16 cellular contexts compared by ENCODE assay signal in the genomic region with DNA sequence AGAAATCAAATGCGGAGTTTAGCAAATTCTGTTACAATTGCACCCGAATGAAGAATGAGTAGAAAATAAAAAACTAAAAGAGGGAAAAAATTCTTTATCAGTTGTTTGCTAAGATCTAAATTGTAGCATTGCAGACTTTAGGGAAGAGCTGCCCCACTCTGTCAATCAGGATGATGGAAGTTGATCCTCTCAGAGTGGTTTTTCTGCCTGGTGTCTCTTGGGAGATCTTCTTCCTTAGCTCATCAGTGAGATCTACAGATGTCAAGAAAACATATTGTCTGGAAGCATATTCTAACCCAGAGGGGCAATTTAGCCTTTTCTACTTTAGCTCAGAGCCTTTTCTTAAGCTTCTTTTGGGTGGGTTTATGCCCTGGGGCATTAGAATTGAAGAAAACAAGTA.
"Had no signal": no experiment of that assay in that cellular context is flagged by ENCODE, and none has a peak within 500 bp of the region (broad histone marks: within the 10 kb centered on the region; RNA-seq: fewer than 3 reads in every experiment).

No MANE protein-coding gene starts in this region.

- H3K27ac Mint-ChIP-seq: effector memory CD8-positive, alpha-beta T cell; nephron; stimulated activated memory B cell treated with anti-CD40 and anti-IgM and Interleukin-4, amounts not matched to agents 10 μg/mL and 1 μg/mL and 100 μg/mL, for 72 hours; stimulated activated naive CD8-positive, alpha-beta T cell treated with anti-CD3 and anti-CD28 coated beads, Interleukin-15, Interleukin-2, amounts not matched to agents 100 ng/mL and 50 ng/mL, for 24 hours had no signal

- H3K4me3 Mint-ChIP-seq: effector memory CD8-positive, alpha-beta T cell; nephron; stimulated activated memory B cell treated with anti-CD40 and anti-IgM and Interleukin-4, amounts not matched to agents 10 μg/mL and 1 μg/mL and 100 μg/mL, for 72 hours; stimulated activated naive CD8-positive, alpha-beta T cell treated with anti-CD3 and anti-CD28 coated beads, Interleukin-15, Interleukin-2, amounts not matched to agents 100 ng/mL and 50 ng/mL, for 24 hours had no signal

- ATAC-seq: effector memory CD8-positive, alpha-beta T cell; gastrocnemius medialis; left colon; left ventricle myocardium superior; sciatic nerve; stimulated activated memory B cell treated with anti-CD40 and anti-IgM and Interleukin-4, amounts not matched to agents 10 μg/mL and 1 μg/mL and 100 μg/mL, for 72 hours had no signal

- DNase-seq: effector memory CD8-positive, alpha-beta T cell; gastrocnemius medialis; left colon; left ventricle myocardium superior; mesenchymal stem cell; spleen; stimulated activated CD4-positive, alpha-beta T cell treated with anti-CD3 and anti-CD28 coated beads, Interleukin-15, amount 100 ng/mL, for 24 hours; stimulated activated CD4-positive, alpha-beta T cell treated with anti-CD3 and anti-CD28 coated beads, Interleukin-1b, Interleukin-23, amount 100 ng/mL, for 48 hours; stimulated activated CD4-positive, alpha-beta T cell treated with anti-CD3 and anti-CD28 coated beads, Interleukin-4, amount 100 ng/mL, for 24 hours; tibial artery; upper lobe of left lung; uterus had no signal

- H3K4me1 Mint-ChIP-seq: nephron; stimulated activated memory B cell treated with anti-CD40 and anti-IgM and Interleukin-4, amounts not matched to agents 10 μg/mL and 1 μg/mL and 100 μg/mL, for 72 hours had no signal

- H3K36me3 Mint-ChIP-seq: stimulated activated memory B cell treated with anti-CD40 and anti-IgM and Interleukin-4, amounts not matched to agents 10 μg/mL and 1 μg/mL and 100 μg/mL, for 72 hours had no signal

- H3K27me3 Mint-ChIP-seq: effector memory CD8-positive, alpha-beta T cell; stimulated activated memory B cell treated with anti-CD40 and anti-IgM and Interleukin-4, amounts not matched to agents 10 μg/mL and 1 μg/mL and 100 μg/mL, for 72 hours; stimulated activated naive CD8-positive, alpha-beta T cell treated with anti-CD3 and anti-CD28 coated beads, Interleukin-15, Interleukin-2, amounts not matched to agents 100 ng/mL and 50 ng/mL, for 24 hours had no signal
